ENCODE assay signal across 30 cellular contexts in genomic region chr12:108103087-108103486, GRCh38.
"Had no signal": no experiment of that assay in that cellular context is flagged by ENCODE, and none has a peak within 500 bp of the region (broad histone marks: within the 10 kb centered on the region; RNA-seq: fewer than 3 reads in every experiment).

No MANE protein-coding gene starts in this region.

- DNase-seq: activated effector memory CD4-positive, alpha-beta T cell treated with anti-CD3 and anti-CD28 coated beads, Interleukin-2, amount 50 U/mL, for 16 hours; activated effector memory CD4-positive, alpha-beta T cell treated with Interleukin-2 at 50 U/mL for 16 hours; activated gamma-delta T cell; activated gamma-delta T cell treated with Interleukin-2 at 50 U/mL for 16 hours; activated naive CD4-positive, alpha-beta T cell; activated naive CD4-positive, alpha-beta T cell treated with anti-CD3 and anti-CD28 coated beads for 36 hours; activated naive CD4-positive, alpha-beta T cell treated with anti-CD3 and anti-CD28 coated beads, Interleukin-2, amount 10 ng/mL, durations not matched to agents 7 days and 5 days; activated naive CD4-positive, alpha-beta T cell treated with anti-CD3 and anti-CD28 coated beads, Interleukin-2, amount 50 U/mL, for 16 hours; activated naive CD4-positive, alpha-beta T cell treated with Interleukin-2 at 50 U/mL for 16 hours; activated naive CD8-positive, alpha-beta T cell treated with anti-CD3 and anti-CD28 coated beads for 36 hours; activated naive CD8-positive, alpha-beta T cell treated with anti-CD3 and anti-CD28 coated beads, Interleukin-2, amount 10 ng/mL, durations not matched to agents 7 days and 5 days; activated naive CD8-positive, alpha-beta T cell treated with anti-CD3 and anti-CD28 coated beads, Interleukin-2, amount 50 U/mL, for 24 hours; activated T-cell treated with anti-CD3 and anti-CD28 coated beads, Interleukin-2, amount 50 U/mL, for 4 hours; activated T-cell treated with anti-CD3 and anti-CD28 coated beads, Interleukin-2, amount 50 U/mL, for 48 hours; activated T-cell treated with anti-CD3 and anti-CD28 coated beads, Interleukin-2, amount 50 U/mL, for 72 hours; adrenal gland; amniotic stem cell; amygdala; anterior cingulate cortex; aorta; body of pancreas; brain microvascular endothelial cell; caudate nucleus; central memory CD4-positive, alpha-beta T cell; cerebellar nuclear complex had no signal

- ATAC-seq: activated naive CD4-positive, alpha-beta T cell treated with anti-CD3 and anti-CD28 coated beads, Interleukin-2, amount 50 U/mL, for 72 hours; activated naive CD8-positive, alpha-beta T cell treated with anti-CD3 and anti-CD28 coated beads, Interleukin-2, amount 50 U/mL, for 24 hours; activated T-cell treated with anti-CD3 and anti-CD28 coated beads, Interleukin-2, amount 50 U/mL, for 4 hours; activated T-cell treated with anti-CD3 and anti-CD28 coated beads, Interleukin-2, amount 50 U/mL, for 72 hours; activated T-helper 17 cell treated with anti-CD3 and anti-CD28 coated beads, Interleukin-2, amount 50 U/mL, for 72 hours; body of pancreas had no signal

- H3K4me1 ChIP-seq: adrenal gland, ascending aorta, body of pancreas, breast epithelium had no signal

- H3K27me3 ChIP-seq: ascending aorta, body of pancreas, brain microvascular endothelial cell, breast epithelium, cardiac muscle cell had no signal

- H3K4me3 ChIP-seq: adrenal gland, ascending aorta, body of pancreas, breast epithelium, cardiac muscle cell had no signal

- H3K9me3 ChIP-seq: adrenal gland, ascending aorta, body of pancreas, breast epithelium had no signal

- H3K36me3 ChIP-seq: adrenal gland, ascending aorta, brain microvascular endothelial cell, breast epithelium, cardiac muscle cell had no signal

- H3K27ac ChIP-seq: adrenal gland, ascending aorta, body of pancreas, brain microvascular endothelial cell, breast epithelium, cardiac muscle cell had no signal
